Comparison of ENCODE assay signal across 12 cellular contexts in the genomic region with DNA sequence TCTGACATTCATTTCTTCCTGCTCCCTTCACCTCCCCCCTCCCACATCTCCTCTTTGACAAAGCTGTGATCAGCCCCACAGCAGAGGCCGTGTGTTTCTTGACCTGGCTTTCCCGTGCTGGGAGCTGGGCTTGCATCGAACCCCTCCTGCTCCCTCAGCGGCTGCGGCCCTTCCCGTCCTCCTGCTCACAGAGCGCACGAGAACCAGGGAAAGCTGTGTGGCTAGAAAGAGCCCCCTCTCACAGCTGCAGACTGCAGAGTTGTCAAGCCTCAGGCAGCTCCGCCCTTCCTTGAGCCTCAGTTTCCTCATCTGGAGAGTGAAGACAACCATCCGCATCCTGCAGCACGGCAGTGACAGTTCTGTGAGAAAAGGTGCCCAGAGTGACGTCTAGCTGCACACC.
"Had no signal": no experiment of that assay in that cellular context is flagged by ENCODE, and none has a peak within 500 bp of the region (broad histone marks: within the 10 kb centered on the region; RNA-seq: fewer than 3 reads in every experiment).

No MANE protein-coding gene starts in this region.

- H3K4me1 ChIP-seq: colonic mucosa, gastrocnemius medialis had no signal

- H3K4me3 ChIP-seq: colonic mucosa, gastrocnemius medialis, left ventricle myocardium inferior had no signal

- H3K27ac ChIP-seq: colonic mucosa, gastrocnemius medialis, left ventricle myocardium inferior had no signal

- ATAC-seq: gastrocnemius medialis; stimulated activated memory B cell treated with anti-CD40 and anti-IgM and Interleukin-4, amounts not matched to agents 10 μg/mL and 1 μg/mL and 100 μg/mL, for 72 hours had no signal

- H3K36me3 ChIP-seq: colonic mucosa, gastrocnemius medialis, left ventricle myocardium inferior had no signal

- H3K9me3 ChIP-seq: colonic mucosa, gastrocnemius medialis had no signal

- DNase-seq: activated CD4-positive, alpha-beta memory T cell treated with anti-CD3 and anti-CD28 coated beads, Interleukin-2, amount 10 ng/mL, durations not matched to agents 7 days and 5 days; activated CD8-positive, alpha-beta memory T cell treated with anti-CD3 and anti-CD28 coated beads, Interleukin-2, amount 50 U/mL, for 48 hours; activated naive CD4-positive, alpha-beta T cell treated with Interleukin-2 at 50 U/mL for 16 hours; colonic mucosa; effector memory CD4-positive, alpha-beta T cell; gastrocnemius medialis; left ventricle myocardium inferior; posterior cingulate gyrus; right cardiac atrium; SW 1271; trophoblast cell had no signal

- H3K27me3 ChIP-seq: colonic mucosa had no signal
